In the genomic region with DNA sequence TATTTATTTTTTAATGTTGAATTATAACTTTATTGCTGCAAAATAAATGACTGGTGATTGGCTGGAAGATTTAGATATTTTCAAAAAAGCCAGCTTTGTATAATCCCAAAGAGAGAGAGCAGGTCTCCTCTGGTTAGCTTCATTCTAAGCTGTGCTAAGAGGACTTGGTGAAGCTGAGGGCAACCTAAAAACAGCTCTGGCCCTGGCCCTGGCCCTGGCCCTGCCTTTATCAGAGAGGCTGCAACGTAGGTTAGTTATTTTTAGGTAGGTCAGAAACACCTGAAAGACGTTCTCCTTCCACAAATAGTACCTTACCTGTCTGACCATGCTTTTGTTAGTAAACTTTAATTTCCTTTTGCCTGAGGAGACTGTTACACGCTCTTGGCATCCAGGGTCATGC, we compare ENCODE assay signal across 22 cellular contexts.
"Had no signal": no experiment of that assay in that cellular context is flagged by ENCODE, and none has a peak within 500 bp of the region (broad histone marks: within the 10 kb centered on the region; RNA-seq: fewer than 3 reads in every experiment).

No MANE protein-coding gene starts in this region.

- H3K27me3 ChIP-seq: ascending aorta, brain microvascular endothelial cell, neural progenitor cell, suprapubic skin, tibial nerve had no signal

- H3K4me3 Mint-ChIP-seq: activated T-cell treated with anti-CD3 and anti-CD28 coated beads, Interleukin-2, amount 50 U/mL, for 24 hours; effector memory CD8-positive, alpha-beta T cell; neural progenitor cell; stimulated activated naive CD8-positive, alpha-beta T cell treated with anti-CD3 and anti-CD28 coated beads, Interleukin-15, amount 100 ng/mL, for 72 hours had no signal

- H3K36me3 ChIP-seq: neural progenitor cell had no signal

- H3K9me3 Mint-ChIP-seq: activated T-cell treated with anti-CD3 and anti-CD28 coated beads, Interleukin-2, amount 50 U/mL, for 24 hours; activated T-helper 2 cell treated with anti-CD3 and anti-CD28 coated beads, Interferon-gamma antibody, Interleukin-2, Interleukin-4, amounts not matched to agents 10 μg/mL and 5 μg/mL and 100 μg/mL, durations not matched to agents 14 hours and 24 hours and 36 hours; effector memory CD8-positive, alpha-beta T cell; neural progenitor cell; stimulated activated naive CD8-positive, alpha-beta T cell treated with anti-CD3 and anti-CD28 coated beads, Interleukin-15, amount 100 ng/mL, for 72 hours had no signal

- H3K9ac ChIP-seq: neural progenitor cell had no signal

- H3K27ac ChIP-seq: ascending aorta, brain microvascular endothelial cell, neural progenitor cell, suprapubic skin had no signal

- H3K9me3 ChIP-seq: ascending aorta, mucosa of descending colon, suprapubic skin, tibial nerve had no signal

- H3K4me2 ChIP-seq: neural progenitor cell had no signal

- DNase-seq: activated CD4-positive, alpha-beta T cell treated with anti-CD3 and anti-CD28 coated beads, Interleukin-2, amount 50 U/mL, for 1 hour; activated naive CD4-positive, alpha-beta T cell; activated T-cell treated with anti-CD3 and anti-CD28 coated beads, Interleukin-2, amount 50 U/mL, for 24 hours; brain microvascular endothelial cell; central memory CD4-positive, alpha-beta T cell; effector memory CD8-positive, alpha-beta T cell; foreskin melanocyte; hippocampal formation; kidney glomerular epithelial cell; mucosa of descending colon; retina; stimulated activated CD4-positive, alpha-beta T cell treated with anti-CD3 and anti-CD28 coated beads, Interleukin-2, amount 100 ng/mL, for 48 hours; stimulated activated naive CD8-positive, alpha-beta T cell treated with anti-CD3 and anti-CD28 coated beads, Interleukin-15, amount 100 ng/mL, for 72 hours had no signal

- H3K27ac Mint-ChIP-seq: activated T-cell treated with anti-CD3 and anti-CD28 coated beads, Interleukin-2, amount 50 U/mL, for 24 hours; activated T-helper 2 cell treated with anti-CD3 and anti-CD28 coated beads, Interferon-gamma antibody, Interleukin-2, Interleukin-4, amounts not matched to agents 10 μg/mL and 5 μg/mL and 100 μg/mL, durations not matched to agents 14 hours and 24 hours and 36 hours; neural progenitor cell; progenitor cell of endocrine pancreas had no signal

- H3K4me1 Mint-ChIP-seq: neural progenitor cell had no signal

- H3K4me3 ChIP-seq: ascending aorta, mucosa of descending colon, neural progenitor cell, suprapubic skin, tibial nerve had no signal

- H3K27me3 Mint-ChIP-seq: activated T-cell treated with anti-CD3 and anti-CD28 coated beads, Interleukin-2, amount 50 U/mL, for 24 hours; effector memory CD8-positive, alpha-beta T cell; progenitor cell of endocrine pancreas; stimulated activated naive CD8-positive, alpha-beta T cell treated with anti-CD3 and anti-CD28 coated beads, Interleukin-15, amount 100 ng/mL, for 72 hours had no signal

- ATAC-seq: activated CD4-positive, CD25-positive, alpha-beta regulatory T cell treated with anti-CD3 and anti-CD28 coated beads, Interleukin-2, amount 50 U/mL, for 24 hours; effector memory CD8-positive, alpha-beta T cell; esophagus mucosa; mucosa of descending colon; SK-N-SH treated with all-trans-retinoic acid at 6 μM for 48 hours; stimulated activated naive CD8-positive, alpha-beta T cell treated with anti-CD3 and anti-CD28 coated beads, Interleukin-15, amount 100 ng/mL, for 72 hours had no signal

- H3K4me1 ChIP-seq: ascending aorta, neural progenitor cell, suprapubic skin had no signal
